In the genomic region with DNA sequence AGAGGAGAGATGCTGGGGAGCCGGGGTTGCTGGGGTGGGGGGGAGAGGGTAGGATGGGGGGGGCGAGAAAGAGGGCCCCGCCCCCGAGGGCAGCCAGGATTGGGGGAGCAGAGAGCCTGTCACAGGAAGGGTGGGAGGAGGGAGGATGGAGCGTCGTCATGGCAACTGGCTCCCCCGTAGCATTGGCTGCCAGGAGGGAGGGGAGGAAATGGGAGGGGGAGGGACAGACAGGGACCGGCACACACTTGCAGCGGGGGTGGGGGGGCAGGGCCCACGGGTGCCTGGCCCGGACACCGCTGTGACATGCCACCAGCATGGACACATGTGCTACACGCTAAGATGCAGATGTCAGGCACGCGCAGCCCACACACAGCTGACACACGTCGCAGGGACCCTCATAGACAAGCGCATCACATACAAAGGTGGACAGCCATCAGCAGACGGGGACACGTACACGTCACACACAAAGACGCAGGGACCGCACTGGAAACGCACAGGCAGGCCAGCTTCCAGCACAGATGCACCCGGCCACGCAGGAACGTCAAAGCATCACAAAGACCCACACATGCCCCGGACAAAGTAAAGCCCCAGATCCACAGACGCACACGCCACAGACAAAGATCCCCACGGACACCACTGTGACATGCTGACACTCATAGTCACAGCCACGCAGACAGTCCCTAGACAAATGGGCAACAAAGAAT, we compare ENCODE assay signal across 8 cellular contexts. TPM values are rescaled to one million over a fixed set of nuclear protein-coding genes. Genes with fewer than 3 reads are reported as not detected.
DNase-seq lines count a peak whose midpoint lies in the region; ATAC-seq and TF ChIP-seq lines count a peak whose summit lies in the region.

A gene with protein sequence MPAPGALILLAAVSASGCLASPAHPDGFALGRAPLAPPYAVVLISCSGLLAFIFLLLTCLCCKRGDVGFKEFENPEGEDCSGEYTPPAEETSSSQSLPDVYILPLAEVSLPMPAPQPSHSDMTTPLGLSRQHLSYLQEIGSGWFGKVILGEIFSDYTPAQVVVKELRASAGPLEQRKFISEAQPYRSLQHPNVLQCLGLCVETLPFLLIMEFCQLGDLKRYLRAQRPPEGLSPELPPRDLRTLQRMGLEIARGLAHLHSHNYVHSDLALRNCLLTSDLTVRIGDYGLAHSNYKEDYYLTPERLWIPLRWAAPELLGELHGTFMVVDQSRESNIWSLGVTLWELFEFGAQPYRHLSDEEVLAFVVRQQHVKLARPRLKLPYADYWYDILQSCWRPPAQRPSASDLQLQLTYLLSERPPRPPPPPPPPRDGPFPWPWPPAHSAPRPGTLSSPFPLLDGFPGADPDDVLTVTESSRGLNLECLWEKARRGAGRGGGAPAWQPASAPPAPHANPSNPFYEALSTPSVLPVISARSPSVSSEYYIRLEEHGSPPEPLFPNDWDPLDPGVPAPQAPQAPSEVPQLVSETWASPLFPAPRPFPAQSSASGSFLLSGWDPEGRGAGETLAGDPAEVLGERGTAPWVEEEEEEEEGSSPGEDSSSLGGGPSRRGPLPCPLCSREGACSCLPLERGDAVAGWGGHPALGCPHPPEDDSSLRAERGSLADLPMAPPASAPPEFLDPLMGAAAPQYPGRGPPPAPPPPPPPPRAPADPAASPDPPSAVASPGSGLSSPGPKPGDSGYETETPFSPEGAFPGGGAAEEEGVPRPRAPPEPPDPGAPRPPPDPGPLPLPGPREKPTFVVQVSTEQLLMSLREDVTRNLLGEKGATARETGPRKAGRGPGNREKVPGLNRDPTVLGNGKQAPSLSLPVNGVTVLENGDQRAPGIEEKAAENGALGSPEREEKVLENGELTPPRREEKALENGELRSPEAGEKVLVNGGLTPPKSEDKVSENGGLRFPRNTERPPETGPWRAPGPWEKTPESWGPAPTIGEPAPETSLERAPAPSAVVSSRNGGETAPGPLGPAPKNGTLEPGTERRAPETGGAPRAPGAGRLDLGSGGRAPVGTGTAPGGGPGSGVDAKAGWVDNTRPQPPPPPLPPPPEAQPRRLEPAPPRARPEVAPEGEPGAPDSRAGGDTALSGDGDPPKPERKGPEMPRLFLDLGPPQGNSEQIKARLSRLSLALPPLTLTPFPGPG (N-terminal part only) (minus strand): TSS at position 36 of the 704 bp plus-strand sequence. CDS start 259 bp downstream, outside the sequence.

- peak; percentile 40 to 85 (median 68) for DNase-seq in NCI-H1417 (lab: John Stamatoyannopoulos, UW)
- DNase-seq in NCI-H1417 treated with DMSO at 0.1 percent for 48 hours (lab: John Stamatoyannopoulos, UW) = no peak
- DNase-seq in PC-9 = no peak
- DNase-seq in activated effector memory CD4-positive, alpha-beta T cell treated with Interleukin-2 at 50 U/mL for 16 hours = peak; percentile 78
- DNase-seq in hypothalamus (lab: John Stamatoyannopoulos, UW) = peak; percentile 15 to 94 (median 82)
- DNase-seq in stimulated activated CD4-positive, alpha-beta T cell treated with anti-CD3 and anti-CD28 coated beads, Interleukin-2, amount 100 ng/mL, for 4 hours (ENCODE audit: low read depth) = peak; percentile 70

- no peaks in the 10 kb centered on the region for H4K20me1 ChIP-seq in PC-9 (ENCODE audit: insufficient read depth)

- POLR2A ChIA-PET in PC-9 (lab: Charles Lee; ENCODE audit: unreplicated experiment) = no interaction called here

- BruUV-seq in PC-9 (replicated peaks; lab: Mats Ljungman, UMichigan) = no TSS peak

- H3K4me2 ChIP-seq in PC-9 = peak within 1 kb of the TSS; percentile 53

- no peaks in the 10 kb centered on the region for H3K36me3 ChIP-seq in PC-9 (ENCODE audit: low read depth)

- H3K9me3 ChIP-seq in PC-9 (ENCODE audit: insufficient read depth, low read depth) = no peaks in the 10 kb centered on the region

- CTCF ChIA-PET in PC-9 (lab: Charles Lee) = no interaction called here

- H3K27me3 ChIP-seq in PC-9 (ENCODE audit: insufficient read depth, low read depth) = no peaks in the 10 kb centered on the region

- intact Hi-C loops in PC-9 (cut with micrococcal nuclease; ENCODE audit: unreplicated experiment) = loop anchor here (2.0 kb wide), 1 partner anchor 41 kb away; a partner anchor contains a TSS

- H2AFZ ChIP-seq in PC-9 = no peak within 1 kb of the TSS

- ATAC-seq in HG02610 (IDR thresholded peaks at IDR 0.05; ENCODE audit: unreplicated experiment) (no peak), HG02981 (IDR thresholded peaks at IDR 0.05; ENCODE audit: unreplicated experiment) (no peak)

- peaks cover 40% of the 10 kb centered on the region; the same call in 1 of the 2 replicates for H3F3A ChIP-seq in PC-9 (ENCODE audit: insufficient read depth, low read depth)

- H3K79me2 ChIP-seq in PC-9 (ENCODE audit: low read depth) = no peaks in the 10 kb centered on the region

- TF ChIP-seq CTCF in PC-9 (conservative IDR thresholded peaks at IDR 0.05) = no peak

- H3K27ac ChIP-seq in PC-9 = no peak within 1 kb of the TSS

- H3K9me2 ChIP-seq in PC-9 (ENCODE audit: insufficient read depth) = no peaks in the 10 kb centered on the region

- H3K4me3 ChIP-seq in PC-9 = no peak within 1 kb of the TSS

- no peaks in the 10 kb centered on the region; the same call in 1 of the 2 replicates for H3K4me1 ChIP-seq in PC-9 (replicated peaks; ENCODE audit: insufficient read depth)

RNA-seq across cellular contexts. Expression of the gene that starts here (rescaled TPM):
- 13.9 and 19.6 TPM in 2 replicates for total RNA-seq in PC-9 (2021)

Comparison
In these comparisons a context has a peak if more than half of its experiments do, and no peak if none do; other contexts are left out.
1. DNase-seq: peak in NCI-H1417 (3 of 3), activated effector memory CD4-positive, alpha-beta T cell treated with Interleukin-2 at 50 U/mL for 16 hours (single experiment), hypothalamus (51 of 51) and stimulated activated CD4-positive, alpha-beta T cell treated with anti-CD3 and anti-CD28 coated beads, Interleukin-2, amount 100 ng/mL, for 4 hours (single experiment); none in NCI-H1417 treated with DMSO at 0.1 percent for 48 hours (single experiment) and PC-9 (0 of 2).